In genomic region chr22:29758068-29758622, GRCh38 we compare ENCODE assay signal across 27 cellular contexts. TPM values are rescaled to one million over a fixed set of nuclear protein-coding genes. Genes with fewer than 3 reads are reported as not detected.
"Had no signal": no experiment of that assay in that cellular context is flagged by ENCODE, and none has a peak within 500 bp of the region (broad histone marks: within the 10 kb centered on the region; RNA-seq: fewer than 3 reads in every experiment).

No MANE protein-coding gene starts in this region.

- DNase-seq: colonic mucosa; dermis blood vessel endothelial cell; esophagus squamous epithelium; foreskin keratinocyte; head of caudate nucleus; left colon; left ventricle myocardium superior; mesenchymal stem cell; midbrain; occipital lobe; right lobe of liver; stimulated activated CD4-positive, alpha-beta T cell treated with anti-CD3 and anti-CD28 coated beads, Interleukin-2, amount 100 ng/mL, for 24 hours; stimulated activated CD4-positive, alpha-beta T cell treated with anti-CD3 and anti-CD28 coated beads, Interleukin-4, amount 100 ng/mL, for 4 hours; stimulated activated naive B cell treated with anti-CD40 and anti-IgM and Interleukin-4, amounts not matched to agents 10 μg/mL and 1 μg/mL and 100 μg/mL, for 72 hours; stimulated activated naive CD8-positive, alpha-beta T cell treated with anti-CD3 and anti-CD28 coated beads, Interleukin-15, amount 100 ng/mL, for 72 hours; testis had no signal

- H3K4me1 ChIP-seq: colonic mucosa, esophagus squamous epithelium, foreskin keratinocyte, parathyroid adenoma, prostate gland had no signal

- H3K27me3 Mint-ChIP-seq: natural killer cell treated with Interleukin-12 subunit alpha and Interleukin-12 subunit beta and Interleukin-15 and Interleukin-18, amount 100 ng/mL, for 72 hours; stimulated activated naive B cell treated with anti-CD40 and anti-IgM and Interleukin-4, amounts not matched to agents 10 μg/mL and 1 μg/mL and 100 μg/mL, for 72 hours; stimulated activated naive CD8-positive, alpha-beta T cell treated with anti-CD3 and anti-CD28 coated beads, Interleukin-15, amount 100 ng/mL, for 72 hours had no signal

- H3K9me3 Mint-ChIP-seq: natural killer cell treated with Interleukin-12 subunit alpha and Interleukin-12 subunit beta and Interleukin-15 and Interleukin-18, amount 100 ng/mL, for 72 hours; stimulated activated naive B cell treated with anti-CD40 and anti-IgM and Interleukin-4, amounts not matched to agents 10 μg/mL and 1 μg/mL and 100 μg/mL, for 72 hours; stimulated activated naive CD8-positive, alpha-beta T cell treated with anti-CD3 and anti-CD28 coated beads, Interleukin-15, amount 100 ng/mL, for 72 hours had no signal

- H3K9me3 ChIP-seq: colonic mucosa, esophagus squamous epithelium, prostate gland, right lobe of liver, testis, tibial nerve had no signal

- H3K36me3 ChIP-seq: colonic mucosa, prostate gland, right lobe of liver had no signal

- H2AFZ ChIP-seq: hepatocyte, parathyroid adenoma had no signal

- H3K4me3 ChIP-seq: colonic mucosa, esophagus squamous epithelium, hepatocyte, lung, prostate gland, right lobe of liver, skin epidermis, testis, tibial nerve had no signal

- H3K79me2 ChIP-seq: hepatocyte had no signal

- H3K36me3 Mint-ChIP-seq: natural killer cell treated with Interleukin-12 subunit alpha and Interleukin-12 subunit beta and Interleukin-15 and Interleukin-18, amount 100 ng/mL, for 72 hours had no signal

- H3K4me1 Mint-ChIP-seq: stimulated activated naive CD8-positive, alpha-beta T cell treated with anti-CD3 and anti-CD28 coated beads, Interleukin-15, amount 100 ng/mL, for 72 hours had no signal

- H3K27ac ChIP-seq: colonic mucosa, esophagus squamous epithelium, foreskin keratinocyte, hepatocyte, parathyroid adenoma, prostate gland, right lobe of liver, skin epidermis, testis had no signal

- ATAC-seq: foreskin keratinocyte; left colon; natural killer cell treated with Interleukin-12 subunit alpha and Interleukin-12 subunit beta and Interleukin-15 and Interleukin-18, amount 100 ng/mL, for 72 hours; right lobe of liver; stimulated activated naive B cell treated with anti-CD40 and anti-IgM and Interleukin-4, amounts not matched to agents 10 μg/mL and 1 μg/mL and 100 μg/mL, for 72 hours; stimulated activated naive CD8-positive, alpha-beta T cell treated with anti-CD3 and anti-CD28 coated beads, Interleukin-15, amount 100 ng/mL, for 72 hours had no signal

- H3K4me2 ChIP-seq: hepatocyte had no signal

- H3K9ac ChIP-seq: parathyroid adenoma had no signal

- H3K27ac Mint-ChIP-seq: natural killer cell treated with Interleukin-12 subunit alpha and Interleukin-12 subunit beta and Interleukin-15 and Interleukin-18, amount 100 ng/mL, for 72 hours; stimulated activated naive B cell treated with anti-CD40 and anti-IgM and Interleukin-4, amounts not matched to agents 10 μg/mL and 1 μg/mL and 100 μg/mL, for 72 hours; stimulated activated naive CD8-positive, alpha-beta T cell treated with anti-CD3 and anti-CD28 coated beads, Interleukin-15, amount 100 ng/mL, for 72 hours had no signal

- H3K27me3 ChIP-seq: colonic mucosa, esophagus squamous epithelium, foreskin keratinocyte, hepatocyte, right lobe of liver, testis, tibial nerve had no signal

- H3K4me3 Mint-ChIP-seq: natural killer cell treated with Interleukin-12 subunit alpha and Interleukin-12 subunit beta and Interleukin-15 and Interleukin-18, amount 100 ng/mL, for 72 hours; stimulated activated naive B cell treated with anti-CD40 and anti-IgM and Interleukin-4, amounts not matched to agents 10 μg/mL and 1 μg/mL and 100 μg/mL, for 72 hours; stimulated activated naive CD8-positive, alpha-beta T cell treated with anti-CD3 and anti-CD28 coated beads, Interleukin-15, amount 100 ng/mL, for 72 hours had no signal

RNA-seq across cellular contexts. Expression of gene CABP7, which starts 38.3 kb away (rescaled TPM):
- total RNA-seq: dermis blood vessel endothelial cell, epithelial cell of proximal tubule, foreskin keratinocyte, hepatocyte, kidney epithelial cell, left ventricle myocardium superior, right lobe of liver, subcutaneous adipose tissue, ureter had no signal
